ENCODE assay signal across 18 cellular contexts in the genomic region with DNA sequence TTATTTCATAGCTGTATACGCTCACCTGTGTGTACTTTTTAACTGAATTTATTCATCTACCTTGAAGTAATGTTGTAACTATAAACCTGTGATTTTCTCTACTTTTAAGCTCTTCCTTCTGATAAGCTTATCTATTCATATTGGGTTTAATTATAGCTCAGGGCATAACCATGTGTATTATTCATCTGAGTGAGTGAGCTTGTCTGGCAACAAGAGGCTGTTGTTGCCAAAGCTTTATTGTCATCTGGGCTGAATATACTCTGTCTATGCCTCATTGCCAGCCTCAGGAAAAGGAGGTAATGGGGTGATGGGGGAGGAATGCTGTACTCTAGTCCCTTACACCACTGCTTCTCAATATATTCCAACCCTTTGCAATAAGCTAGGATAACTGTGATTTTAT.
DNase-seq lines count a peak whose midpoint lies in the region; ATAC-seq lines count a peak whose summit lies in the region.
"Had no signal": no experiment of that assay in that cellular context is flagged by ENCODE, and none has a peak within 500 bp of the region (broad histone marks: within the 10 kb centered on the region; RNA-seq: fewer than 3 reads in every experiment).

No MANE protein-coding gene starts in this region.

- ATAC-seq in activated CD4-positive, alpha-beta T cell treated with anti-CD3 and anti-CD28 coated beads for 36 hours: no peak
- ATAC-seq in HG02763 (IDR thresholded peaks at IDR 0.05; ENCODE audit: unreplicated experiment): no peak
- ATAC-seq: HepG2; stimulated activated naive CD8-positive, alpha-beta T cell treated with anti-CD3 and anti-CD28 coated beads, Interleukin-15, Interleukin-2, amounts not matched to agents 100 U/mL and 50 U/mL, for 24 hours; WTC11 had no signal

- H3K27ac Mint-ChIP-seq in activated CD4-positive, alpha-beta T cell treated with anti-CD3 and anti-CD28 coated beads for 36 hours: no peak overlapping the region
- H3K27ac Mint-ChIP-seq: WTC11 had no signal

- H3K9me3 Mint-ChIP-seq in activated CD4-positive, alpha-beta T cell treated with anti-CD3 and anti-CD28 coated beads for 36 hours (ENCODE audit: low read depth): no peaks in the 10 kb centered on the region
- H3K9me3 Mint-ChIP-seq: WTC11 had no signal

- H3K36me3 Mint-ChIP-seq in activated CD4-positive, alpha-beta T cell treated with anti-CD3 and anti-CD28 coated beads for 36 hours (ENCODE audit: low read depth): no peaks in the 10 kb centered on the region
- H3K36me3 Mint-ChIP-seq: WTC11 had no signal

- POLR2A ChIA-PET in activated CD4-positive, alpha-beta T cell treated with anti-CD3 and anti-CD28 coated beads for 36 hours (lab: Charles Lee): no interaction called here

- CTCF ChIA-PET in activated CD4-positive, alpha-beta T cell treated with anti-CD3 and anti-CD28 coated beads for 36 hours (lab: Charles Lee): interaction anchor here (0.6 kb wide), 1 partner anchor 244 kb away, joined by 4 read pairs; no protein-coding TSS in a partner anchor

- DNase-seq in EL (peak; percentile 23), NCI-H226 (peak; percentile 77), epithelial cell of prostate (ENCODE audit: low read depth, low spot score) (peak; percentile 45), myocyte (ENCODE audit: low read depth) (peak; percentile 75), GOT3 (lab: John Stamatoyannopoulos, UW) (no peak), NCI-H1436 treated with DMSO at 0.1 percent for 48 hours (lab: John Stamatoyannopoulos, UW) (no peak)
- no peak for DNase-seq in activated CD4-positive, alpha-beta T cell treated with anti-CD3 and anti-CD28 coated beads for 36 hours
- DNase-seq: C1 segment of cervical spinal cord; effector CD4-positive, alpha-beta T cell; hippocampal formation; midbrain; NCI-H1417 treated with DMSO at 0.1 percent for 48 hours; posterior cingulate gyrus; stimulated activated CD4-positive, alpha-beta T cell treated with anti-CD3 and anti-CD28 coated beads, Interleukin-4, amount 100 ng/mL, for 24 hours; stimulated activated naive CD8-positive, alpha-beta T cell treated with anti-CD3 and anti-CD28 coated beads, Interleukin-15, Interleukin-2, amounts not matched to agents 100 U/mL and 50 U/mL, for 24 hours had no signal

- H3K27me3 Mint-ChIP-seq in activated CD4-positive, alpha-beta T cell treated with anti-CD3 and anti-CD28 coated beads for 36 hours: no peaks in the 10 kb centered on the region

- peak overlapping the region; percentile 31 for H3K27ac ChIP-seq in epithelial cell of prostate

- no peak overlapping the region for H3K4me3 Mint-ChIP-seq in activated CD4-positive, alpha-beta T cell treated with anti-CD3 and anti-CD28 coated beads for 36 hours
- H3K4me3 Mint-ChIP-seq: WTC11 had no signal

- intact Hi-C loops in activated CD4-positive, alpha-beta T cell treated with anti-CD3 and anti-CD28 coated beads for 36 hours (cut with DNase I, micrococcal nuclease): no loop called here

- H3K4me1 Mint-ChIP-seq in activated CD4-positive, alpha-beta T cell treated with anti-CD3 and anti-CD28 coated beads for 36 hours: no peaks in the 10 kb centered on the region

Comparison
In these comparisons a context has a peak if more than half of its experiments do, and no peak if none do; other contexts are left out.
1. DNase-seq: peak in EL (single experiment), NCI-H226 (single experiment), epithelial cell of prostate (single experiment) and myocyte (single experiment); none in activated CD4-positive, alpha-beta T cell treated with anti-CD3 and anti-CD28 coated beads for 36 hours (single experiment), GOT3 (single experiment) and NCI-H1436 treated with DMSO at 0.1 percent for 48 hours (single experiment).